Comparison of ENCODE assay signal across 1 cellular context in the genomic region with DNA sequence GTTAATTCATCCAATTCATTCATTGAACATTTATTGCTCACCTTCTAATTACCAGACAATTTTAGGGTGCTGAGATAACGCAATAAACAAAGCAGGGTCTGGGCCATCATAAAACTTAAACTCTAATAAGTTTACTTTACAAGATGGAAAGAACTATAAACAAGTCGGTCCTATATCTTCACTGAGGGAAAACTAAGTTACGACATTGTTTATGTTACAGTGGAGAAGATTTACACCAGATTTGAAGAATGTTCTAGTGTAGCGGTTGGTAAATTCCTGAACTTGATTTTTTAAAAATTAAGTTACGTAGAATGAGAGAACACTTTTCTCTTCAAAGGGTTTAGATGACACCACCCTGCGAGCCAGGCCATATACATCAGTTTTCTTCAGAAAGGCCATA.
TF ChIP-seq lines count a peak whose summit lies in the region.

No MANE protein-coding gene starts in this region.

TF ChIP-seq in IMR-90, 13 proteins besides CTCF, POLR2A, EP300 and RAD21 (continued from another document):
- no peak for TF ChIP-seq NFE2L2 (IDR thresholded peaks at IDR 0.05; ENCODE audit: low read depth, low read length)
